In the genomic region with DNA sequence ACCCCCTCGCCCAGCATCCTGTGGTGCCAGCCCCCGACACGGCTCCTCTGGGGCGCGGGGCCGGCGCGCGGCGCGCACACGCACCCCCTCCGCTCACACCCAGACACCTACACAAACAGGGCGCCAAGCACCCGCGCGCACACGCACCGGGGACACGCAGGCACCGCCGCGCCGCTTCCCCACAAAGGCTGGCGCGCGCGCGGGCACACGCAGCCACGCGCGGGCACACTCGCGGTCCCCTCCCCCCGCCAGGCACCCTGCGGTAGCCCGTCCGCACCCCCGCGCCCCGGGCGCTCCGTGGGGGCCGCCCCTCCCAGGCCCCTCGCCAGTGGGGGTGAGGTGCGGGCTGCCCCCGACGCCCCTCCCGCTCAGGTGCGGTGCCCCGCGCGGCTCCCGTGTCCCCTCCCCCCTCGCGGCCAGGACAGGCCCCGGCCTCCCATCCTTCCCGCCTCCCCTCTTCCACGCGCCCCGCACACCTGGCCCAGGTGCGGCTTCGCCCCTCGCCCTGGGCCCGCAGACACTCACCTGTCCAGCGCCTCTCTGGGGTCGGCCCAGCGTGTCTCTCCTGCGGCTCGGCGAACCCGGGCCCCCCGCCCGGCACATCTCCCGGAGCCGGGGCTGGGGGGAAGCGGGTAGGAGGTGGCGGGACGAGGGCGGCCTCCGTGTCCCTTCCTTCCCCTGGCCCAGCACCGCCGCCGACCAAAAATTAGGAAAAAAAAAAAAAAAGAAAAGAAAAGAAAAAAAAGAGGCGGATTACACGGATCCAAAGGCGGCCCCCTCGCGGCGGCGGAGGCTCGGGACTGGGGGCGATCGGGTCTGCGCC, we compare ENCODE assay signal across 8 cellular contexts. TPM values are rescaled to one million over a fixed set of nuclear protein-coding genes. Genes with fewer than 3 reads are reported as not detected.
DNase-seq lines count a peak whose midpoint lies in the region; ATAC-seq and TF ChIP-seq lines count a peak whose summit lies in the region.
"Not testable (repeated sequence)": the region's sequence is repeated elsewhere in the genome, so short reads cannot be mapped to it uniquely, and the experiment has no call there.

A gene (minus strand): TSS at position 710 of the 823 bp plus-strand sequence. CDS start 22,567 bp downstream, outside the sequence.

- H3K36me3 Mint-ChIP-seq in HFFc6 (ENCODE audit: low read depth); immature natural killer cell; neural progenitor cell; stimulated activated memory B cell treated with anti-CD40 and anti-IgM and Interleukin-4, amounts not matched to agents 10 μg/mL and 1 μg/mL and 100 μg/mL, for 72 hours: not testable (repeated sequence)

- H3K27ac ChIP-seq in SJSA1: not testable (repeated sequence)
- H3K27ac ChIP-seq in neural progenitor cell: peak within 1 kb of the TSS; percentile 91

- H3K27me3 Mint-ChIP-seq in HFFc6 (ENCODE audit: insufficient read depth): peaks cover 30% of the 10 kb centered on the region
- peaks cover 10 to 14% (median 12%) of the 10 kb centered on the region in 3 donors for H3K27me3 Mint-ChIP-seq in immature natural killer cell (ENCODE audit: low read depth in 3 of 3)
- H3K27me3 Mint-ChIP-seq in neural progenitor cell (ENCODE audit: insufficient read depth, low read depth): not testable (repeated sequence)
- H3K27me3 Mint-ChIP-seq in stimulated activated memory B cell treated with anti-CD40 and anti-IgM and Interleukin-4, amounts not matched to agents 10 μg/mL and 1 μg/mL and 100 μg/mL, for 72 hours: peaks cover 78% of the 10 kb centered on the region

- TF ChIP-seq CTCF in AG09309 (IDR thresholded peaks at IDR 0.05; ENCODE audit: control insufficient read depth, insufficient read depth, low read depth, low read length, missing control alignments); HFFc6 (IDR thresholded peaks at IDR 0.05); neural progenitor cell (IDR thresholded peaks at IDR 0.05): not testable (repeated sequence)

- DNase-seq in AG09309 (ENCODE audit: low read depth); HFFc6; SJSA1 (ENCODE audit: low read depth in 1 of 2, low spot score in 2 of 2): not testable (repeated sequence)
- DNase-seq in activated naive CD4-positive, alpha-beta T cell treated with anti-CD3 and anti-CD28 coated beads, Interleukin-2, amount 50 U/mL, for 16 hours: peak; percentile 40
- DNase-seq in immature natural killer cell (peak; percentile 22 to 29 (median 22)), neural progenitor cell (ENCODE audit: low spot score) (peak; percentile 34)

- H2AFZ ChIP-seq in neural progenitor cell (replicated peaks): peak within 1 kb of the TSS; percentile 96

- H3K79me2 ChIP-seq in neural progenitor cell (ENCODE audit: low read depth): peaks cover 55% of the 10 kb centered on the region

- not testable (repeated sequence) for H3K9me3 ChIP-seq in SJSA1 (replicated peaks); endocrine pancreas (ENCODE audit: control insufficient read depth, low read length); neural progenitor cell (ENCODE audit: low read depth)

- H3K9me3 Mint-ChIP-seq in HFFc6; immature natural killer cell; neural progenitor cell; stimulated activated memory B cell treated with anti-CD40 and anti-IgM and Interleukin-4, amounts not matched to agents 10 μg/mL and 1 μg/mL and 100 μg/mL, for 72 hours: not testable (repeated sequence)

- H3K4me3 Mint-ChIP-seq in HFFc6: peak within 1 kb of the TSS; percentile 83
- H3K4me3 Mint-ChIP-seq in immature natural killer cell: peak within 1 kb of the TSS; percentile 90 to 96 (median 91)
- peak within 1 kb of the TSS; percentile 96 for H3K4me3 Mint-ChIP-seq in neural progenitor cell
- peak within 1 kb of the TSS; percentile 95 for H3K4me3 Mint-ChIP-seq in stimulated activated memory B cell treated with anti-CD40 and anti-IgM and Interleukin-4, amounts not matched to agents 10 μg/mL and 1 μg/mL and 100 μg/mL, for 72 hours

- H4K20me1 ChIP-seq in neural progenitor cell (ENCODE audit: low read depth): peaks cover 38% of the 10 kb centered on the region

- H3K27me3 ChIP-seq in SJSA1 (replicated peaks); endocrine pancreas (ENCODE audit: control insufficient read depth, insufficient read depth, low read length); neural progenitor cell: not testable (repeated sequence)

- H3K36me3 ChIP-seq in SJSA1; endocrine pancreas (ENCODE audit: control insufficient read depth, insufficient read depth, low read length); neural progenitor cell: not testable (repeated sequence)

- H3K4me2 ChIP-seq in neural progenitor cell: peak within 1 kb of the TSS; percentile 92

- peaks cover 14% of the 10 kb centered on the region for H3K4me1 Mint-ChIP-seq in HFFc6 (ENCODE audit: low read depth)
- H3K4me1 Mint-ChIP-seq in immature natural killer cell: peaks cover 35 to 51% of the 10 kb centered on the region in 2 donors
- H3K4me1 Mint-ChIP-seq in neural progenitor cell: peaks cover 42% of the 10 kb centered on the region
- H3K4me1 Mint-ChIP-seq in stimulated activated memory B cell treated with anti-CD40 and anti-IgM and Interleukin-4, amounts not matched to agents 10 μg/mL and 1 μg/mL and 100 μg/mL, for 72 hours: peaks cover 43% of the 10 kb centered on the region

- peaks cover 17% of the 10 kb centered on the region for H3F3A ChIP-seq in neural progenitor cell (ENCODE audit: low read depth)

- H3K9ac ChIP-seq in endocrine pancreas (ENCODE audit: control insufficient read depth, insufficient read depth, low read length) (peak within 1 kb of the TSS; percentile 60), neural progenitor cell (peak within 1 kb of the TSS; percentile 27)

- H3K4me1 ChIP-seq in SJSA1 (replicated peaks); endocrine pancreas (ENCODE audit: control insufficient read depth, insufficient read depth, low read length): not testable (repeated sequence)
- H3K4me1 ChIP-seq in neural progenitor cell: peaks cover 18% of the 10 kb centered on the region

- ATAC-seq in stimulated activated memory B cell treated with anti-CD40 and anti-IgM and Interleukin-4, amounts not matched to agents 10 μg/mL and 1 μg/mL and 100 μg/mL, for 72 hours: peak; percentile 31

- H3K27ac Mint-ChIP-seq in HFFc6: peak within 1 kb of the TSS; percentile 38; the same call in 1 of the 2 replicates
- peak within 1 kb of the TSS; percentile 14 to 94 (median 88) for H3K27ac Mint-ChIP-seq in immature natural killer cell
- H3K27ac Mint-ChIP-seq in neural progenitor cell: peak within 1 kb of the TSS; percentile 100
- peak within 1 kb of the TSS; percentile 83 for H3K27ac Mint-ChIP-seq in stimulated activated memory B cell treated with anti-CD40 and anti-IgM and Interleukin-4, amounts not matched to agents 10 μg/mL and 1 μg/mL and 100 μg/mL, for 72 hours

- H3K4me3 ChIP-seq in AG09309 (ENCODE audit: control insufficient read depth, low read depth, low read length): peak within 1 kb of the TSS; percentile 43
- peak within 1 kb of the TSS; percentile 32 for H3K4me3 ChIP-seq in SJSA1
- peak within 1 kb of the TSS; percentile 49 for H3K4me3 ChIP-seq in endocrine pancreas (ENCODE audit: control insufficient read depth, insufficient read depth, low read length)
- H3K4me3 ChIP-seq in neural progenitor cell: peak within 1 kb of the TSS; percentile 95

RNA-seq across cellular contexts. Expression of the gene that starts here (rescaled TPM):
- 1 to 10 TPM; 1.6 to 2.9 (median 2.2) TPM for total RNA-seq in HFFc6 (2021; fragmentation: NEBNext Ultra II Directional; extraction: Animal tissue kit (Norgen Biotek cat#: 25700))
- 4.9 and 22.4 TPM in 2 replicates for total RNA-seq in SJSA1 (2014; rRNA removed; shearing (Covaris generic))
- polyA plus RNA-seq in immature natural killer cell: 1 to 10 TPM in 1 of 3 donors, under 1 TPM in 2; 0.52 to 2.1 (median 0.53) TPM
- total RNA-seq in neural progenitor cell (ENCODE audit: low replicate concordance): 13.3 and 59.0 TPM in 2 replicates

Comparison
In these comparisons a context has a peak if more than half of its experiments do, and no peak if none do; other contexts are left out.
1. H3K4me3 ChIP-seq: peak in every context shown above with its lines; median percentile 95 in neural progenitor cell; 49 in endocrine pancreas; 43 in AG09309; 32 in SJSA1.
2. H3K27ac Mint-ChIP-seq: peak in every context shown above with its lines; median percentile 100 in neural progenitor cell; 88 in immature natural killer cell; 83 in stimulated activated memory B cell treated with anti-CD40 and anti-IgM and Interleukin-4, amounts not matched to agents 10 μg/mL and 1 μg/mL and 100 μg/mL, for 72 hours; 38 in HFFc6.